Comparison of ENCODE assay signal across 1 cellular context in the genomic region with DNA sequence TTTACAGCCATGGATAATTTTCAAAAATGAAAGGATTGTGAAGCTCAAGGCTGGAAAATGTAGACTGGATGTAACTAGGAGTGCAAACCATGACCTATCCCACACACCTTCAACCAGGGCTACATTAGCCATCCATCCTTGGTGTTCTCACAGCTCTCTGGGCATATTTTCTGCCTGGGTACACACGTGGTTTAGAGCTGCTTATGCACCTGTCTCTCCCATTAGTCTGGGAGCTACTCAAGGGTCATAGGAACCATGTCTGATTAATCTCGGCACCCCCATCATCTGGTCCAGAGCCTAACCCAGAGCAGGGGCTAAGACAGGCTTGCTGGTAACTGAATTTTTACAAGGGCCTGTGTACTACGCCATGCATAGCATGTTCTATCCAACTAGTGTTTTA.
TF ChIP-seq lines count a peak whose summit lies in the region.

No MANE protein-coding gene starts in this region.

TF ChIP-seq in HEK293, 187 proteins besides CTCF, POLR2A, EP300 and RAD21:
- TF ChIP-seq ZNF266 (tag by site-specific recombination; IDR thresholded peaks at IDR 0.05; ENCODE audit: low read depth) = no peak
- TF ChIP-seq ZNF777 (tag by site-specific recombination; IDR thresholded peaks at IDR 0.05; ENCODE audit: borderline replicate concordance) = no peak
TF ChIP-seq in HEK293: peak in this region for 0.
